9 cellular contexts compared by ENCODE assay signal in the genomic region with DNA sequence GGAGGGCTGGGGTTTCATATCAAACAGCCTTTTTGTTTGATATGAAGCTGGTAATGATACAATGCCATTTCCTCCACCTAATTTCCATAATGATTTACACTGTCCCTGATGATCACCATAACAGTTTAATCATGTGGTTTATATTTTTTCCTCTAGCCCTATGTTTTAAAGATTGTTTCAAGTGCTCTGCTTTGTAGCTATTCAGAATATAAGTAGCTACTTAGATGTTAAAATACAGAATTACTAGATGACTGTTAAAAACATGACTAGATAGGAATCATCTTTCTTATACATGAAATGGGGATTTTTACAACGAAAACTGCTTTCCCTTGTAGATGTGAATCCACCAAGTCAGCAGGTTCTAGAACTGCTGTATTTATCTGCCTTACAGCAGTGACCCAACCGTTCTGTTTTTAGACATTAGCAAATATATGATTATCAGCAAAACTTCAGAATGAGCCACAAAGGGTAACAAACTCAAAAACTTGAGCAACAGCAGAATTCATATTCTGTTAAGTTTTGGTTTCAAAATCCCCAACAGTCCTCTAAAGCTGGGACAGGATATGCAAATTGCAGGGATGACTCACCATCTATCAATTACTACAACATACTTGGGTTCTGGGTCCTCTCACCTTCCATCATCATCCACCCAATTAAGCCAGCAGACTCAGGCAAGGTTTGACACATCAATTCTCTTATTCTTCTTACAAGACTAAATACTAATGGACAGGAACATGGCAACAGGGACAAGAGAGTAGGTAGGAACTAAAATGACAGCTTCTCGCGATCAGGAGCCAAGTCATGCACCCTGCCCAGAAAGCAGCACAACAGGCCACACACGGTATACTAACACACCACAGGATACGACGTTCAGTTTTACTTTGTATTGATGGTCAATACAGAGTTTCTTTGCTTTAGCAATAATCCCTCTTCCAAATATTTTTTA.
DNase-seq lines count a peak whose midpoint lies in the region; ATAC-seq, FAIRE-seq and TF ChIP-seq lines count a peak whose summit lies in the region.
"Had no signal": no experiment of that assay in that cellular context is flagged by ENCODE, and none has a peak within 500 bp of the region (broad histone marks: within the 10 kb centered on the region; RNA-seq: fewer than 3 reads in every experiment).

No MANE protein-coding gene starts in this region.

- H3K9me1 ChIP-seq in endothelial cell of umbilical vein (replicated peaks; ENCODE audit: control insufficient read depth, extremely low read depth, insufficient read depth, low read length) = no peaks in the 10 kb centered on the region

- TF ChIP-seq RAD21 in SK-N-SH (IDR thresholded peaks at IDR 0.05; ENCODE audit: low read length) = no peak

- no peak overlapping the region for H3K4ac ChIP-seq in trophoblast cell (ENCODE audit: low read depth, low read length)

- H4K12ac ChIP-seq in trophoblast cell (ENCODE audit: low read depth, low read length) = no peak overlapping the region

- peaks cover 16% of the 10 kb centered on the region for H3K4me1 ChIP-seq in BLaER1
- peaks cover 10 to 37% of the 10 kb centered on the region in 2 experiments; a peak in 3 of 4 replicates for H3K4me1 ChIP-seq in SK-N-SH (ENCODE audit: control insufficient read depth in 1 of 2, insufficient read depth in 2 of 2, low read depth in 1 of 2, low read length in 1 of 2)
- peaks cover 42% of the 10 kb centered on the region for H3K4me1 ChIP-seq in endothelial cell of umbilical vein (ENCODE audit: control insufficient read depth, extremely low read depth, insufficient read depth, low read length)
- peaks cover 16 to 23% of the 10 kb centered on the region in 2 experiments for H3K4me1 ChIP-seq in trophoblast cell (ENCODE audit: control insufficient read depth in 1 of 2, insufficient read depth in 2 of 2, low read length in 2 of 2)

- no peak overlapping the region for H3K14ac ChIP-seq in trophoblast cell (ENCODE audit: low read length)

- H3K9ac ChIP-seq in BLaER1 (no peak overlapping the region), SK-N-SH (no peak overlapping the region), endothelial cell of umbilical vein (replicated peaks; ENCODE audit: extremely low read depth, insufficient read depth, low read length) (no peak overlapping the region), trophoblast cell (ENCODE audit: low read length) (no peak overlapping the region)

- peaks cover 55% of the 10 kb centered on the region for H3K79me2 ChIP-seq in SK-N-SH (ENCODE audit: insufficient read depth)
- peaks cover 30% of the 10 kb centered on the region for H3K79me2 ChIP-seq in endothelial cell of umbilical vein (ENCODE audit: control insufficient read depth, insufficient read depth, low read length)
- peaks cover 4% of the 10 kb centered on the region for H3K79me2 ChIP-seq in trophoblast cell (ENCODE audit: control insufficient read depth, insufficient read depth, low read length, poor library complexity)

- peak; percentile 74 for ATAC-seq in GM19035 (IDR thresholded peaks at IDR 0.05; ENCODE audit: unreplicated experiment)
- ATAC-seq in HG03095 (IDR thresholded peaks at IDR 0.05; ENCODE audit: unreplicated experiment) = peak; percentile 78

- H2BK5ac ChIP-seq in trophoblast cell (ENCODE audit: low read depth, low read length, poor library complexity) = peak overlapping the region; percentile 78

- H4K91ac ChIP-seq in trophoblast cell (ENCODE audit: low read depth, low read length) = no peak overlapping the region

- H2AFZ ChIP-seq in SK-N-SH (ENCODE audit: low read depth) = no peak overlapping the region
- H2AFZ ChIP-seq in endothelial cell of umbilical vein (ENCODE audit: low read depth, low read length) = no peak overlapping the region
- no peak overlapping the region for H2AFZ ChIP-seq in trophoblast cell (ENCODE audit: insufficient read depth, low read length, poor library complexity)

- H3K4me2 ChIP-seq in BLaER1 (peak overlapping the region; percentile 23; the same call in 1 of the 2 replicates), SK-N-SH (no peak overlapping the region), endothelial cell of umbilical vein (ENCODE audit: insufficient read depth, low read length) (no peak overlapping the region), trophoblast cell (ENCODE audit: low read length) (no peak overlapping the region)

- H2AK5ac ChIP-seq in trophoblast cell (ENCODE audit: low read length) = no peak overlapping the region

- no peak for DNase-seq in SK-N-SH
- DNase-seq in endothelial cell of umbilical vein (ENCODE audit: low read depth, low spot score) = no peak
- DNase-seq in trophoblast cell = peak in 1 of 2 donors; percentile 44
- DNase-seq in NCI-H187 treated with DMSO at 0.1 percent for 48 hours (lab: John Stamatoyannopoulos, UW) = no peak
- DNase-seq in kidney glomerular epithelial cell (lab: John Stamatoyannopoulos, UW) = no peak

- CTCF ChIA-PET in SK-N-SH (lab: Yijun Ruan, JAX) = interaction anchor here (0.7 kb wide), 1 partner anchor 65 kb away, joined by 3 read pairs; no protein-coding TSS in a partner anchor
- CTCF ChIA-PET in endothelial cell of umbilical vein (lab: Charles Lee) = interaction anchor here (1.9 kb wide), 1 partner anchor 10 kb away, joined by 5 read pairs; no protein-coding TSS in a partner anchor

- H2BK120ac ChIP-seq in trophoblast cell (ENCODE audit: insufficient read depth, low read length, poor library complexity) = no peak overlapping the region

- FAIRE-seq in endothelial cell of umbilical vein (lab: Jason Lieb, UNC) = peak; percentile 62
- FAIRE-seq: islet of Langerhans had no signal

- H3K27me3 ChIP-seq in BLaER1 (no peaks in the 10 kb centered on the region), SK-N-SH (ENCODE audit: insufficient read depth) (no peaks in the 10 kb centered on the region), endothelial cell of umbilical vein (ENCODE audit: control insufficient read depth in 2 of 2, insufficient read depth in 2 of 2, low read length in 2 of 2) (no peaks in the 10 kb centered on the region), trophoblast cell (ENCODE audit: insufficient read depth, low read length) (no peaks in the 10 kb centered on the region)

- H3K23ac ChIP-seq in trophoblast cell (ENCODE audit: low read length) = no peak overlapping the region

- H2BK12ac ChIP-seq in trophoblast cell (ENCODE audit: low read length) = no peak overlapping the region

- BruUV-seq in endothelial cell of umbilical vein (replicated peaks; lab: Mats Ljungman, UMichigan) = no TSS peak

- no peak overlapping the region for H3K4me3 ChIP-seq in BLaER1
- H3K4me3 ChIP-seq in SK-N-SH (ENCODE audit: low read depth in 2 of 2, low read length in 1 of 2) = no peak overlapping the region
- no peak overlapping the region for H3K4me3 ChIP-seq in endothelial cell of umbilical vein (replicated peaks in 1 of 3; ENCODE audit: insufficient read depth in 1 of 3, low read depth in 1 of 3, low read length in 3 of 3)
- H3K4me3 ChIP-seq in trophoblast cell (ENCODE audit: low read depth, low read length) = no peak overlapping the region

- no peak for TF ChIP-seq EP300 in SK-N-SH (IDR thresholded peaks at IDR 0.05; ENCODE audit: borderline replicate concordance in 1 of 2, low read depth in 1 of 2, low read length in 1 of 2)

- no peak for TF ChIP-seq POLR2A in endothelial cell of umbilical vein (IDR thresholded peaks at IDR 0.05; ENCODE audit: low read depth, low read length)

- TF ChIP-seq CTCF in SK-N-SH (IDR thresholded peaks at IDR 0.05) = no peak
- no peak for TF ChIP-seq CTCF in endothelial cell of umbilical vein (IDR thresholded peaks at IDR 0.05; ENCODE audit: extremely low read depth in 1 of 2, insufficient read depth in 1 of 2, low read depth in 1 of 2, low read length in 2 of 2)

- no peak overlapping the region for H3K18ac ChIP-seq in trophoblast cell (ENCODE audit: low read length)

- H3K36me3 ChIP-seq in BLaER1 (no peaks in the 10 kb centered on the region), SK-N-SH (replicated peaks in 1 of 2; ENCODE audit: control insufficient read depth in 1 of 2, insufficient read depth in 2 of 2, low read length in 1 of 2) (no peaks in the 10 kb centered on the region), endothelial cell of umbilical vein (ENCODE audit: control insufficient read depth in 2 of 2, extremely low read depth in 1 of 2, insufficient read depth in 2 of 2, low read length in 2 of 2) (no peaks in the 10 kb centered on the region), trophoblast cell (ENCODE audit: control insufficient read depth in 1 of 2, insufficient read depth in 2 of 2, low read length in 2 of 2) (peaks cover 0 to 1% of the 10 kb centered on the region in 2 experiments)

- H3K27ac ChIP-seq in BLaER1 = no peak overlapping the region
- H3K27ac ChIP-seq in SK-N-SH (ENCODE audit: low read depth in 2 of 2, low read length in 1 of 2) = 0 out of 4 replicates have a peak overlapping the region, but pooled peaks of 1 of the 2 experiments have one; percentile 7
- H3K27ac ChIP-seq in endothelial cell of umbilical vein (ENCODE audit: insufficient read depth, low read depth, low read length) = peak overlapping the region; percentile 78
- peak overlapping the region; percentile 45 for H3K27ac ChIP-seq in trophoblast cell (ENCODE audit: low read depth, low read length)

- H3K9me3 ChIP-seq in BLaER1 = no peaks in the 10 kb centered on the region
- H3K9me3 ChIP-seq in SK-N-SH = no peaks in the 10 kb centered on the region
- H3K9me3 ChIP-seq in endothelial cell of umbilical vein (replicated peaks; ENCODE audit: control insufficient read depth, insufficient read depth, low read length) = no peaks in the 10 kb centered on the region
- H3K9me3 ChIP-seq in trophoblast cell (ENCODE audit: insufficient read depth, low read depth, low read length) = no peaks in the 10 kb centered on the region

- dilution Hi-C loops in endothelial cell of umbilical vein (cut with MboI; ENCODE audit: extremely low pct_ligation_motif_present, low sequenced_read_pairs) = no loop called here

- H3K79me1 ChIP-seq in trophoblast cell (ENCODE audit: low read length) = peaks cover 19% of the 10 kb centered on the region

- H4K20me1 ChIP-seq in BLaER1 (peaks cover 42% of the 10 kb centered on the region), SK-N-SH (ENCODE audit: insufficient read depth) (peaks cover 3% of the 10 kb centered on the region; the same call in 1 of the 2 replicates), endothelial cell of umbilical vein (replicated peaks; ENCODE audit: control insufficient read depth, extremely low read depth, insufficient read depth, low read length) (no peaks in the 10 kb centered on the region)

- no peaks in the 10 kb centered on the region for H3K9me2 ChIP-seq in SK-N-SH

- POLR2A ChIA-PET in SK-N-SH (lab: Yijun Ruan, JAX) (no interaction called here), endothelial cell of umbilical vein (lab: Charles Lee) (no interaction called here)

- peaks cover 9% of the 10 kb centered on the region for H3F3A ChIP-seq in SK-N-SH (replicated peaks; ENCODE audit: insufficient read depth)

- intact Hi-C loops in endothelial cell of umbilical vein (cut with micrococcal nuclease) = no loop called here

- 92% methylated on average over 7 of the region's 7 CpGs for WGBS in SK-N-SH (ENCODE audit: low lambda C conversion rate)
- whole genome bisulfite sequencing in trophoblast cell (ENCODE audit: extremely low coverage, insufficient coverage, insufficient read length) = no CpG with 5 or more reads among the region's 7 CpGs

- H4K8ac ChIP-seq in trophoblast cell (ENCODE audit: low read depth, low read length) = no peak overlapping the region
